26 cellular contexts compared by ENCODE assay signal in genomic region chr16:2767140-2767731, GRCh38. TPM values are rescaled to one million over a fixed set of nuclear protein-coding genes. Genes with fewer than 3 reads are reported as not detected.
DNase-seq lines count a peak whose midpoint lies in the region; ATAC-seq and TF ChIP-seq lines count a peak whose summit lies in the region.
"Had no signal": no experiment of that assay in that cellular context is flagged by ENCODE, and none has a peak within 500 bp of the region (broad histone marks: within the 10 kb centered on the region; RNA-seq: fewer than 3 reads in every experiment).

No MANE protein-coding gene starts in this region.

- peaks cover 7 to 31% (median 18%) of the 10 kb centered on the region in 4 donors for H3K4me1 Mint-ChIP-seq in CD4-positive, alpha-beta memory T cell
- H3K4me1 Mint-ChIP-seq in GM23338: peaks cover 36% of the 10 kb centered on the region
- H3K4me1 Mint-ChIP-seq in central memory CD8-positive, alpha-beta T cell: peaks cover 44% of the 10 kb centered on the region

- no peaks in the 10 kb centered on the region for H3K9me3 ChIP-seq in CD4-positive, alpha-beta memory T cell (ENCODE audit: control insufficient read depth in 1 of 2, low read length in 2 of 2)
- H3K9me3 ChIP-seq in GM23248 (ENCODE audit: low read depth): no peaks in the 10 kb centered on the region
- H3K9me3 ChIP-seq: SJCRH30, stomach, upper lobe of right lung had no signal

- H3K27ac ChIP-seq in CD4-positive, alpha-beta memory T cell (ENCODE audit: low read depth, low read length): no peak overlapping the region
- H3K27ac ChIP-seq in GM23338 (ENCODE audit: low read depth) (0 out of 2 replicates have a peak overlapping the region, but pooled peaks have one; percentile 19), GM23248 (no peak overlapping the region)
- H3K27ac ChIP-seq: KMS-11, SJCRH30, upper lobe of right lung had no signal

- no peak overlapping the region for H3K4me3 ChIP-seq in CD4-positive, alpha-beta memory T cell (ENCODE audit: low read length in 2 of 2)
- no peak overlapping the region for H3K4me3 ChIP-seq in GM23338
- H3K4me3 ChIP-seq in GM23248: no peak overlapping the region
- H3K4me3 ChIP-seq: dorsolateral prefrontal cortex, SJCRH30, stomach, upper lobe of right lung had no signal

- DNase-seq in CD4-positive, alpha-beta memory T cell: peak in 1 of 5 donors; percentile 20
- DNase-seq in GM23338 (ENCODE audit: low spot score) (no peak), posterior vena cava (ENCODE audit: low spot score) (peak; percentile 73), GM23248 (no peak), kidney tubule cell (ENCODE audit: low spot score) (no peak), H4 (ENCODE audit: low spot score) (no peak)
- no peak for DNase-seq in central memory CD8-positive, alpha-beta T cell (ENCODE audit: low spot score in 2 of 2)
- no peak for DNase-seq in stimulated activated CD4-positive, alpha-beta T cell treated with anti-CD3 and anti-CD28 coated beads, Interleukin-4, amount 100 ng/mL, for 1 hour
- DNase-seq: activated CD4-positive, alpha-beta T cell treated with anti-CD3 and anti-CD28 coated beads, Interleukin-2, amount 10 ng/mL, durations not matched to agents 7 days and 5 days; amygdala; dorsolateral prefrontal cortex; GOT3; NCI-H187 treated with DMSO at 0.1 percent for 48 hours; NCI-H2227 treated with DMSO at 0.1 percent for 48 hours; NCI-H774; SJCRH30; stomach; upper lobe of right lung had no signal

- peaks cover 99% of the 10 kb centered on the region for H3K36me3 ChIP-seq in CD4-positive, alpha-beta memory T cell (ENCODE audit: insufficient read depth, low read length)
- peaks cover 68% of the 10 kb centered on the region for H3K36me3 ChIP-seq in GM23338 (ENCODE audit: insufficient read depth)
- peaks cover 82% of the 10 kb centered on the region for H3K36me3 ChIP-seq in GM23248 (ENCODE audit: low read depth)

- intact Hi-C loops in CD4-positive, alpha-beta memory T cell (cut with micrococcal nuclease): no loop called here
- intact Hi-C loops in posterior vena cava (cut with DNase I): loop anchor here in 1 of 2 donors (5.0 kb wide), 1 partner anchor 425 kb away; no protein-coding TSS in a partner anchor

- POLR2A ChIA-PET in CD4-positive, alpha-beta memory T cell (lab: Charles Lee; ENCODE audit: partially characterized antibody): interaction anchor here (1.0 to 6.1 kb wide), 3 partner anchors 10 to 116 kb away, joined by 3 to 38 read pairs (median 15); partner anchors contain the start of genes ELOB and FLYWCH2

- no peaks in the 10 kb centered on the region for H3K27me3 ChIP-seq in CD4-positive, alpha-beta memory T cell (ENCODE audit: insufficient read depth, low read length)
- H3K27me3 ChIP-seq in GM23338 (ENCODE audit: insufficient read depth): peaks cover 5% of the 10 kb centered on the region
- H3K27me3 ChIP-seq in GM23248 (replicated peaks; ENCODE audit: insufficient read depth): no peaks in the 10 kb centered on the region
- H3K27me3 ChIP-seq: dorsolateral prefrontal cortex, SJCRH30, stomach, upper lobe of right lung had no signal

- ATAC-seq in GM23338: no peak
- ATAC-seq in central memory CD8-positive, alpha-beta T cell (replicated peaks; ENCODE audit: extremely low read depth, poor library complexity, severe bottlenecking): no peak
- ATAC-seq: upper lobe of right lung had no signal

- 85 to 87% methylated on average over 19 of the region's 19 CpGs for WGBS in GM23248 (ENCODE audit: low coverage in 1 of 2, low lambda C conversion rate in 2 of 2, missing lambda C conversion rate in 2 of 2), 2 experiments

- H3K36me3 Mint-ChIP-seq in CD4-positive, alpha-beta memory T cell: peaks cover 76 to 96% of the 10 kb centered on the region in 2 donors
- peaks cover 100% of the 10 kb centered on the region for H3K36me3 Mint-ChIP-seq in GM23338 (ENCODE audit: low read depth)
- H3K36me3 Mint-ChIP-seq in central memory CD8-positive, alpha-beta T cell (ENCODE audit: insufficient read depth): peaks cover 98% of the 10 kb centered on the region

- H3K4me1 ChIP-seq in CD4-positive, alpha-beta memory T cell (ENCODE audit: insufficient read depth, low read length): no peaks in the 10 kb centered on the region
- H3K4me1 ChIP-seq in GM23338 (ENCODE audit: insufficient read depth) (no peaks in the 10 kb centered on the region), GM23248 (ENCODE audit: insufficient read depth) (no peaks in the 10 kb centered on the region)
- H3K4me1 ChIP-seq: SJCRH30, upper lobe of right lung had no signal

- no peak overlapping the region for H3K4me3 Mint-ChIP-seq in CD4-positive, alpha-beta memory T cell
- no peak overlapping the region for H3K4me3 Mint-ChIP-seq in GM23338
- H3K4me3 Mint-ChIP-seq in central memory CD8-positive, alpha-beta T cell: no peak overlapping the region
- H3K4me3 Mint-ChIP-seq: activated CD4-positive, alpha-beta T cell treated with anti-CD3 and anti-CD28 coated beads, Interleukin-2, amount 10 ng/mL, durations not matched to agents 7 days and 5 days; nephron; T-helper 1 cell treated with Interleukin-12 subunit alpha and Interleukin-12 subunit beta and Interleukin-4 antibody, amounts not matched to agents 30 μg/mL and 1 μg/mL, for 36 hours had no signal

- in situ Hi-C loops in GM23248 (cut with MboI): no loop called here

- TF ChIP-seq CTCF in GM23338 (conservative IDR thresholded peaks at IDR 0.05; ENCODE audit: low read depth in 2 of 2): no peak

- CTCF ChIA-PET in CD4-positive, alpha-beta memory T cell (lab: Charles Lee; ENCODE audit: partially characterized antibody): no interaction called here

- H3K79me2 ChIP-seq in GM23338 (replicated peaks; ENCODE audit: insufficient read depth) (peaks cover 65% of the 10 kb centered on the region), GM23248 (ENCODE audit: insufficient read depth) (peaks cover 99% of the 10 kb centered on the region)

- peaks cover 0 to 10% (median 0%) of the 10 kb centered on the region in 8 donors for H3K9me3 Mint-ChIP-seq in CD4-positive, alpha-beta memory T cell
- H3K9me3 Mint-ChIP-seq in GM23338: peaks cover 45% of the 10 kb centered on the region
- no peaks in the 10 kb centered on the region for H3K9me3 Mint-ChIP-seq in central memory CD8-positive, alpha-beta T cell
- H3K9me3 Mint-ChIP-seq: activated CD4-positive, alpha-beta T cell treated with anti-CD3 and anti-CD28 coated beads, Interleukin-2, amount 10 ng/mL, durations not matched to agents 7 days and 5 days; activated T-helper 2 cell treated with anti-CD3 and anti-CD28 coated beads, Interferon-gamma antibody, Interleukin-2, Interleukin-4, amounts not matched to agents 10 μg/mL and 5 μg/mL and 100 μg/mL, durations not matched to agents 14 hours and 24 hours and 36 hours; T-helper 1 cell treated with Interleukin-12 subunit alpha and Interleukin-12 subunit beta and Interleukin-4 antibody, amounts not matched to agents 30 μg/mL and 1 μg/mL, for 36 hours had no signal

- peaks cover 18% of the 10 kb centered on the region for H4K20me1 ChIP-seq in GM23338 (replicated peaks; ENCODE audit: insufficient read depth)
- H4K20me1 ChIP-seq in GM23248 (ENCODE audit: insufficient read depth): 0 out of 2 replicates have a peak, but pooled peaks cover 2% of the 10 kb centered on the region

- no peak overlapping the region for H3K4me2 ChIP-seq in GM23338
- no peak overlapping the region for H3K4me2 ChIP-seq in GM23248 (ENCODE audit: unreplicated experiment)
- H3K4me2 ChIP-seq: KMS-11 had no signal

- H2AFZ ChIP-seq in GM23338: no peak overlapping the region
- H2AFZ ChIP-seq in GM23248: no peak overlapping the region

- peak overlapping the region in 4 of 7 donors; percentile 68 to 91 (median 82) for H3K27ac Mint-ChIP-seq in CD4-positive, alpha-beta memory T cell
- H3K27ac Mint-ChIP-seq in GM23338: no peak overlapping the region
- peak overlapping the region; percentile 94 for H3K27ac Mint-ChIP-seq in central memory CD8-positive, alpha-beta T cell (ENCODE audit: low read depth)
- H3K27ac Mint-ChIP-seq: activated CD4-positive, alpha-beta T cell treated with anti-CD3 and anti-CD28 coated beads, Interleukin-2, amount 10 ng/mL, durations not matched to agents 7 days and 5 days; activated T-helper 2 cell treated with anti-CD3 and anti-CD28 coated beads, Interferon-gamma antibody, Interleukin-2, Interleukin-4, amounts not matched to agents 10 μg/mL and 5 μg/mL and 100 μg/mL, durations not matched to agents 14 hours and 24 hours and 36 hours; T-helper 1 cell treated with Interleukin-12 subunit alpha and Interleukin-12 subunit beta and Interleukin-4 antibody, amounts not matched to agents 30 μg/mL and 1 μg/mL, for 36 hours had no signal

- H3K9ac ChIP-seq in GM23248: no peak overlapping the region
- H3K9ac ChIP-seq: KMS-11 had no signal

- peaks cover 34% of the 10 kb centered on the region for H3K9me2 ChIP-seq in GM23338 (ENCODE audit: insufficient read depth)
- H3K9me2 ChIP-seq in GM23248 (ENCODE audit: insufficient read depth): no peaks in the 10 kb centered on the region

- peaks cover 79% of the 10 kb centered on the region for H3F3A ChIP-seq in GM23338 (replicated peaks; ENCODE audit: low read depth)
- peaks cover 38% of the 10 kb centered on the region for H3F3A ChIP-seq in GM23248 (ENCODE audit: insufficient read depth)

- H3K27me3 Mint-ChIP-seq in CD4-positive, alpha-beta memory T cell: no peaks in the 10 kb centered on the region
- H3K27me3 Mint-ChIP-seq in GM23338 (ENCODE audit: insufficient read depth, low read depth, poor library complexity): peaks cover 70% of the 10 kb centered on the region
- H3K27me3 Mint-ChIP-seq in central memory CD8-positive, alpha-beta T cell: no peaks in the 10 kb centered on the region
- H3K27me3 Mint-ChIP-seq: activated CD4-positive, alpha-beta T cell treated with anti-CD3 and anti-CD28 coated beads, Interleukin-2, amount 10 ng/mL, durations not matched to agents 7 days and 5 days had no signal

RNA-seq across cellular contexts. Expression of gene ELOB, which starts 9.8 kb away (rescaled TPM):
- total RNA-seq in CD4-positive, alpha-beta memory T cell: 10 to 100 TPM; 83.0 to 86.8 TPM
- polyA plus RNA-seq in CD4-positive, alpha-beta memory T cell: 100 to 1,000 TPM; 268 to 270 TPM
- 278 and 696 TPM in 2 replicates for total RNA-seq in GM23338 (2014; rRNA removed; shearing (Covaris generic))
- polyA plus RNA-seq in GM23338 (2016; fragmentation: Nextera tagmentation; extraction: Ambion mirVana) (756 and 851 TPM in 2 replicates), GM23248 (2016; fragmentation: Nextera tagmentation; extraction: Ambion mirVana) (565 and 586 TPM in 2 replicates)
- 100 to 1,000 TPM; 182 to 196 TPM for total RNA-seq in posterior vena cava
- 320 and 713 TPM in 2 replicates for total RNA-seq in GM23248 (2014; rRNA removed; shearing (Covaris generic))
- 495 and 562 TPM in 2 replicates for total RNA-seq in H4 (2014; rRNA removed; shearing (Covaris generic))

RNA-seq across cellular contexts. Expression of gene SRRM2, which starts 14.8 kb away (rescaled TPM):
- 1,000 to 10,000 TPM; 1,118 to 1,137 TPM for total RNA-seq in CD4-positive, alpha-beta memory T cell
- 100 to 1,000 TPM in 1 of 2 donors, 10 to 100 TPM in 1; 11.8 to 132 TPM for polyA plus RNA-seq in CD4-positive, alpha-beta memory T cell
- 253 and 308 TPM in 2 replicates for total RNA-seq in GM23338 (2014; rRNA removed; shearing (Covaris generic))
- polyA plus RNA-seq in GM23338 (2016; fragmentation: Nextera tagmentation; extraction: Ambion mirVana) (893 and 928 TPM in 2 replicates), GM23248 (2016; fragmentation: Nextera tagmentation; extraction: Ambion mirVana) (173 and 202 TPM in 2 replicates)
- 100 to 1,000 TPM; 320 to 360 TPM for total RNA-seq in posterior vena cava
- total RNA-seq in GM23248 (2014; rRNA removed; shearing (Covaris generic)): 42.6 and 53.6 TPM in 2 replicates
- 16.1 and 19.2 TPM in 2 replicates for total RNA-seq in H4 (2014; rRNA removed; shearing (Covaris generic))

RNA-seq across cellular contexts. Expression of gene PRSS33, which starts 20.1 kb away (rescaled TPM):
- total RNA-seq in CD4-positive, alpha-beta memory T cell: not detected
- not detected for polyA plus RNA-seq in CD4-positive, alpha-beta memory T cell
- total RNA-seq in GM23338 (2014; rRNA removed; shearing (Covaris generic)): 0.47 and 1.4 TPM in 2 replicates
- polyA plus RNA-seq in GM23338 (2016; fragmentation: Nextera tagmentation; extraction: Ambion mirVana) (0.24 TPM in 2 replicates), GM23248 (2016; fragmentation: Nextera tagmentation; extraction: Ambion mirVana) (not detected in 2 replicates)
- not detected for total RNA-seq in posterior vena cava
- not detected in 2 replicates for total RNA-seq in GM23248 (2014; rRNA removed; shearing (Covaris generic))
- 0.10 TPM in 1 of 2 replicates, not detected in the other for total RNA-seq in H4 (2014; rRNA removed; shearing (Covaris generic))
- total RNA-seq: activated CD4-positive, alpha-beta T cell treated with anti-CD3 and anti-CD28 coated beads, Interleukin-2, amount 10 ng/mL, durations not matched to agents 7 days and 5 days; activated T-helper 2 cell treated with anti-CD3 and anti-CD28 coated beads, Interferon-gamma antibody, Interleukin-2, Interleukin-4, amounts not matched to agents 10 μg/mL and 5 μg/mL and 100 μg/mL, durations not matched to agents 14 hours and 24 hours and 36 hours; frontal cortex; kidney epithelial cell; mesenteric fat pad; SJCRH30; skeletal muscle tissue; stomach; upper lobe of right lung had no signal
- polyA plus RNA-seq: stomach had no signal

RNA-seq across cellular contexts. Expression of gene PRSS41, which starts 31.0 kb away (rescaled TPM):
- not detected for total RNA-seq in CD4-positive, alpha-beta memory T cell
- polyA plus RNA-seq in CD4-positive, alpha-beta memory T cell: not detected
- not detected in 2 replicates for total RNA-seq in GM23338 (2014; rRNA removed; shearing (Covaris generic))
- polyA plus RNA-seq in GM23338 (2016; fragmentation: Nextera tagmentation; extraction: Ambion mirVana) (not detected in 2 replicates), GM23248 (2016; fragmentation: Nextera tagmentation; extraction: Ambion mirVana) (not detected in 2 replicates)
- total RNA-seq in posterior vena cava: not detected
- total RNA-seq in GM23248 (2014; rRNA removed; shearing (Covaris generic)): not detected in 2 replicates
- not detected in 2 replicates for total RNA-seq in H4 (2014; rRNA removed; shearing (Covaris generic))
- total RNA-seq: activated CD4-positive, alpha-beta T cell treated with anti-CD3 and anti-CD28 coated beads, Interleukin-2, amount 10 ng/mL, durations not matched to agents 7 days and 5 days; activated T-helper 2 cell treated with anti-CD3 and anti-CD28 coated beads, Interferon-gamma antibody, Interleukin-2, Interleukin-4, amounts not matched to agents 10 μg/mL and 5 μg/mL and 100 μg/mL, durations not matched to agents 14 hours and 24 hours and 36 hours; dorsolateral prefrontal cortex; frontal cortex; kidney epithelial cell; mesenteric fat pad; SJCRH30; skeletal muscle tissue; stomach; upper lobe of right lung had no signal
- polyA plus RNA-seq: stomach had no signal

RNA-seq across cellular contexts. Expression of gene PRSS27, which starts 47.2 kb away (rescaled TPM):
- total RNA-seq in CD4-positive, alpha-beta memory T cell: under 1 TPM; 0.61 to 0.96 TPM
- not detected for polyA plus RNA-seq in CD4-positive, alpha-beta memory T cell
- 0.85 and 1.6 TPM in 2 replicates for total RNA-seq in GM23338 (2014; rRNA removed; shearing (Covaris generic))
- polyA plus RNA-seq in GM23338 (2016; fragmentation: Nextera tagmentation; extraction: Ambion mirVana): 0.73 and 1.1 TPM in 2 replicates
- total RNA-seq in posterior vena cava: 1 to 10 TPM in 1 of 2 donors, under 1 TPM in 1; 0.71 to 1.4 TPM
- total RNA-seq in GM23248 (2014; rRNA removed; shearing (Covaris generic)): 0.76 TPM in 1 of 2 replicates, not detected in the other
- polyA plus RNA-seq in GM23248 (2016; fragmentation: Nextera tagmentation; extraction: Ambion mirVana): 0.68 and 0.80 TPM in 2 replicates
- 0.02 and 0.46 TPM in 2 replicates for total RNA-seq in H4 (2014; rRNA removed; shearing (Covaris generic))
- total RNA-seq: skeletal muscle tissue had no signal
